In genomic region chr12:50699149-50699548, GRCh38 we compare ENCODE assay signal across 28 cellular contexts.
"Had no signal": no experiment of that assay in that cellular context is flagged by ENCODE, and none has a peak within 500 bp of the region (broad histone marks: within the 10 kb centered on the region; RNA-seq: fewer than 3 reads in every experiment).

No MANE protein-coding gene starts in this region.

- H3K27ac Mint-ChIP-seq: immature natural killer cell; memory B cell; natural killer cell treated with Interleukin-12 subunit alpha and Interleukin-12 subunit beta and Interleukin-15 and Interleukin-18, amount 100 ng/mL, for 72 hours; stimulated activated memory B cell treated with anti-CD40 and anti-IgM and Interleukin-4, amounts not matched to agents 10 μg/mL and 1 μg/mL and 100 μg/mL, for 72 hours; type B pancreatic cell had no signal

- H3K4me1 Mint-ChIP-seq: immature natural killer cell; memory B cell; neural crest cell; stimulated activated memory B cell treated with anti-CD40 and anti-IgM and Interleukin-4, amounts not matched to agents 10 μg/mL and 1 μg/mL and 100 μg/mL, for 72 hours had no signal

- ATAC-seq: left colon; left ventricle myocardium superior; natural killer cell treated with Interleukin-12 subunit alpha and Interleukin-12 subunit beta and Interleukin-15 and Interleukin-18, amount 100 ng/mL, for 72 hours; pancreas; sciatic nerve; stimulated activated memory B cell treated with anti-CD40 and anti-IgM and Interleukin-4, amounts not matched to agents 10 μg/mL and 1 μg/mL and 100 μg/mL, for 72 hours; stimulated activated naive CD8-positive, alpha-beta T cell treated with anti-CD3 and anti-CD28 coated beads, Interleukin-15, Interleukin-2, amounts not matched to agents 100 U/mL and 50 U/mL, for 24 hours had no signal

- DNase-seq: dermis blood vessel endothelial cell; effector memory CD4-positive, alpha-beta T cell; erythroblast; esophagus squamous epithelium; foreskin melanocyte; glutamatergic neuron; hypothalamus; immature natural killer cell; islet precursor cell; kidney glomerular epithelial cell; left colon; left ventricle myocardium superior; pancreas; stimulated activated CD4-positive, alpha-beta T cell treated with anti-CD3 and anti-CD28 coated beads, Interleukin-2, amount 100 ng/mL, for 24 hours; stimulated activated CD4-positive, alpha-beta T cell treated with anti-CD3 and anti-CD28 coated beads, Interleukin-4, amount 100 ng/mL, for 24 hours; stimulated activated naive CD8-positive, alpha-beta T cell treated with anti-CD3 and anti-CD28 coated beads, Interleukin-15, Interleukin-2, amounts not matched to agents 100 U/mL and 50 U/mL, for 24 hours; substantia nigra; testis; tibial artery had no signal

- H3K4me3 ChIP-seq: coronary artery, esophagus squamous epithelium, lung, pancreas, testis, tibial artery had no signal

- H3K4me3 Mint-ChIP-seq: immature natural killer cell; memory B cell; natural killer cell treated with Interleukin-12 subunit alpha and Interleukin-12 subunit beta and Interleukin-15 and Interleukin-18, amount 100 ng/mL, for 72 hours; neural crest cell; stimulated activated memory B cell treated with anti-CD40 and anti-IgM and Interleukin-4, amounts not matched to agents 10 μg/mL and 1 μg/mL and 100 μg/mL, for 72 hours; type B pancreatic cell had no signal

- H3K27me3 Mint-ChIP-seq: memory B cell; natural killer cell treated with Interleukin-12 subunit alpha and Interleukin-12 subunit beta and Interleukin-15 and Interleukin-18, amount 100 ng/mL, for 72 hours; stimulated activated memory B cell treated with anti-CD40 and anti-IgM and Interleukin-4, amounts not matched to agents 10 μg/mL and 1 μg/mL and 100 μg/mL, for 72 hours; type B pancreatic cell had no signal

- H3K27ac ChIP-seq: coronary artery, esophagus squamous epithelium, neutrophil, pancreas, testis, tibial artery had no signal

- H3K4me1 ChIP-seq: esophagus squamous epithelium, pancreas, testis, tibial artery had no signal

- H3K9me3 ChIP-seq: esophagus squamous epithelium, neutrophil, pancreas, testis, tibial artery had no signal

- H3K9me3 Mint-ChIP-seq: immature natural killer cell; memory B cell; natural killer cell treated with Interleukin-12 subunit alpha and Interleukin-12 subunit beta and Interleukin-15 and Interleukin-18, amount 100 ng/mL, for 72 hours; neural crest cell; stimulated activated memory B cell treated with anti-CD40 and anti-IgM and Interleukin-4, amounts not matched to agents 10 μg/mL and 1 μg/mL and 100 μg/mL, for 72 hours; type B pancreatic cell had no signal

- H3K27me3 ChIP-seq: esophagus squamous epithelium, neutrophil, pancreas, testis, tibial artery had no signal
